In the genomic region with DNA sequence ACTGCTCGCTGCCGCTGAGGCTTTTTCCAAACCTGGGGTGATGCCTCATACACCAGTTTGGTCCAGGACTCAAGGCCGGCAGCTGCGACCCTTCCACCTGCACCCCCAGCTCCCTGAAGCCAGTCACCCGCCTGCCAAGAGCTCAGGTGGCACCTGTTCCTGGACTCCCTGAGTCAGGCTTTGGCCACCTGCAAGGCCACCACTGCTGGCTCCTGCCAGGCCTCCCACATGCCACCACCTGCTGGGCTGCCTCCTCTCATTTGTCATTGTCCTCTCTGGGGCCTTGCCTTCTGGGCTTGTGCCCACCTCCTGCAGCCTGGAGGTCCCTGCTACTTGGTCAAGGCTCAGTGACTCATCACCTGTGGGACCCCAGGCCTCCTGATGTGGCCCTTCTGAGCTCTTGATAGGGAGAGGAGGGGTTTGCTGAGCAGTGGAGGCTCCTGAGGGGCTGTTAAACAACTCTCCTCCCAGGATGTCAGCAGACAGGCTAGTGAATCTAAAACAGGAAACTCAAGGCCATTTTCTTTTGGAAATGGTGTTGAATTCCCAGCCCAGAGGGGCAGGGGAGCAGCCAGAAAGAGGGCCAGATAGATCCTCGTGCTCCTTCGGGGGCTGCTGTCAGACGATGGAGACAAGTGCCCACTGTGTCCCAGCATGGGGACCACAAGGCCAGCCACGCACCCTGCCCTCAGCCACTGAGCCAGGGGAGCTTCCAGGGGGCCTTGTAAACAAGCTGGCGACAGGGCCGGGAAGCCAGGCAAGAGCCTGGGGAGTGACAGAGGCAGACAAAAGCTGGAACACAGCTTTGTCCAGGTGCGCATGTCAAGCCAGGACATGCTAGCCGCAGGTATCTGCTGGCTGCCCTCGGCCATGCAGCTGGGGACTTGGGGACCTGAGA, we compare ENCODE assay signal across 31 cellular contexts.
A peak's percentile ranks its signal among the peaks of the same experiment; 100 is the strongest.
DNase-seq lines count a peak whose midpoint lies in the region; ATAC-seq, FAIRE-seq and TF ChIP-seq lines count a peak whose summit lies in the region.
"Had no signal": no experiment of that assay in that cellular context is flagged by ENCODE, and none has a peak within 500 bp of the region (broad histone marks: within the 10 kb centered on the region; RNA-seq: fewer than 3 reads in every experiment).

No MANE protein-coding gene starts in this region.

- intact Hi-C loops in upper lobe of right lung (cut with DNase I) (no loop called here), breast epithelium (cut with DNase I; ENCODE audit: low total_unique reads) (no loop called here)

- H3K9me3 Mint-ChIP-seq in activated naive CD8-positive, alpha-beta T cell treated with anti-CD3 and anti-CD28 coated beads, Interleukin-2, amount 50 U/mL, for 24 hours, result no peaks in the 10 kb centered on the region
- no peaks in the 10 kb centered on the region for H3K9me3 Mint-ChIP-seq in activated naive CD8-positive, alpha-beta T cell treated with anti-CD3 and anti-CD28 coated beads for 36 hours
- no peaks in the 10 kb centered on the region for H3K9me3 Mint-ChIP-seq in stimulated activated effector memory CD8-positive, alpha-beta T cell treated with anti-CD3 and anti-CD28 coated beads, Interleukin-12 subunit alpha, Interleukin-12 subunit beta, amount 100 ng/mL, for 72 hours
- H3K9me3 Mint-ChIP-seq: activated naive CD4-positive, alpha-beta T cell treated with anti-CD3 and anti-CD28 coated beads for 36 hours; effector memory CD8-positive, alpha-beta T cell; nephron; type B pancreatic cell had no signal

- H3K4me1 Mint-ChIP-seq in activated naive CD8-positive, alpha-beta T cell treated with anti-CD3 and anti-CD28 coated beads, Interleukin-2, amount 50 U/mL, for 24 hours, result no peaks in the 10 kb centered on the region
- H3K4me1 Mint-ChIP-seq in activated naive CD8-positive, alpha-beta T cell treated with anti-CD3 and anti-CD28 coated beads for 36 hours, result no peaks in the 10 kb centered on the region
- H3K4me1 Mint-ChIP-seq in stimulated activated effector memory CD8-positive, alpha-beta T cell treated with anti-CD3 and anti-CD28 coated beads, Interleukin-12 subunit alpha, Interleukin-12 subunit beta, amount 100 ng/mL, for 72 hours, result no peaks in the 10 kb centered on the region

- TF ChIP-seq CTCF in bronchial epithelial cell (IDR thresholded peaks at IDR 0.05; ENCODE audit: insufficient read depth, low read length, severe bottlenecking) (no peak), upper lobe of right lung (IDR thresholded peaks at IDR 0.05) (no peak), breast epithelium (IDR thresholded peaks at IDR 0.05) (no peak)

- no peaks in the 10 kb centered on the region for H3K4me1 ChIP-seq in upper lobe of right lung
- no peaks in the 10 kb centered on the region for H3K4me1 ChIP-seq in breast epithelium
- H3K4me1 ChIP-seq: BE2C, heart right ventricle, lower lobe of right lung, Peyer's patch, right atrium auricular region, SJCRH30, spleen had no signal

- H3K27ac ChIP-seq in upper lobe of right lung (no peak overlapping the region), breast epithelium (no peak overlapping the region)
- H3K27ac ChIP-seq: cardiac muscle cell, heart right ventricle, lower lobe of right lung, parathyroid adenoma, Peyer's patch, right atrium auricular region, SJCRH30, spleen had no signal

- no peaks in the 10 kb centered on the region for H3K36me3 Mint-ChIP-seq in activated naive CD8-positive, alpha-beta T cell treated with anti-CD3 and anti-CD28 coated beads, Interleukin-2, amount 50 U/mL, for 24 hours (ENCODE audit: low read depth)
- no peaks in the 10 kb centered on the region for H3K36me3 Mint-ChIP-seq in activated naive CD8-positive, alpha-beta T cell treated with anti-CD3 and anti-CD28 coated beads for 36 hours
- no peaks in the 10 kb centered on the region for H3K36me3 Mint-ChIP-seq in stimulated activated effector memory CD8-positive, alpha-beta T cell treated with anti-CD3 and anti-CD28 coated beads, Interleukin-12 subunit alpha, Interleukin-12 subunit beta, amount 100 ng/mL, for 72 hours
- H3K36me3 Mint-ChIP-seq: type B pancreatic cell had no signal

- H3K9me3 ChIP-seq in upper lobe of right lung, result no peaks in the 10 kb centered on the region
- H3K9me3 ChIP-seq in breast epithelium, result no peaks in the 10 kb centered on the region
- H3K9me3 ChIP-seq: BE2C, heart right ventricle, lower lobe of right lung, Peyer's patch, right atrium auricular region, SJCRH30, spleen had no signal

- ATAC-seq in activated naive CD8-positive, alpha-beta T cell treated with anti-CD3 and anti-CD28 coated beads, Interleukin-2, amount 50 U/mL, for 24 hours, result peak; percentile 9
- peak; percentile 4 for ATAC-seq in stimulated activated effector memory CD8-positive, alpha-beta T cell treated with anti-CD3 and anti-CD28 coated beads, Interleukin-12 subunit alpha, Interleukin-12 subunit beta, amount 100 ng/mL, for 72 hours
- ATAC-seq in upper lobe of right lung, result no peak
- ATAC-seq: effector memory CD8-positive, alpha-beta T cell; esophagus mucosa had no signal

- H3K27me3 ChIP-seq in bronchial epithelial cell (ENCODE audit: control insufficient read depth, insufficient read depth, low read length) (no peaks in the 10 kb centered on the region), upper lobe of right lung (no peaks in the 10 kb centered on the region), breast epithelium (no peaks in the 10 kb centered on the region)
- H3K27me3 ChIP-seq: BE2C, cardiac muscle cell, Peyer's patch, right atrium auricular region, SJCRH30 had no signal

- peaks cover 5% of the 10 kb centered on the region for H3K27me3 Mint-ChIP-seq in activated naive CD8-positive, alpha-beta T cell treated with anti-CD3 and anti-CD28 coated beads, Interleukin-2, amount 50 U/mL, for 24 hours
- no peaks in the 10 kb centered on the region for H3K27me3 Mint-ChIP-seq in activated naive CD8-positive, alpha-beta T cell treated with anti-CD3 and anti-CD28 coated beads for 36 hours
- H3K27me3 Mint-ChIP-seq: effector memory CD8-positive, alpha-beta T cell had no signal

- DNase-seq in activated naive CD8-positive, alpha-beta T cell treated with anti-CD3 and anti-CD28 coated beads, Interleukin-2, amount 50 U/mL, for 24 hours, result no peak
- no peak for DNase-seq in activated naive CD8-positive, alpha-beta T cell treated with anti-CD3 and anti-CD28 coated beads for 36 hours
- DNase-seq in NCI-H146 treated with DMSO at 0.1 percent for 48 hours (lab: John Stamatoyannopoulos, UW; ENCODE audit: unreplicated experiment), result peak; percentile 83
- no peak for DNase-seq in bronchial epithelial cell (ENCODE audit: low read depth)
- DNase-seq in stimulated activated effector memory CD8-positive, alpha-beta T cell treated with anti-CD3 and anti-CD28 coated beads, Interleukin-12 subunit alpha, Interleukin-12 subunit beta, amount 100 ng/mL, for 72 hours (ENCODE audit: low spot score in 2 of 2), result no peak
- no peak for DNase-seq in epidermal melanocyte (ENCODE audit: insufficient read length, low spot score)
- DNase-seq in upper lobe of right lung, result no peak
- no peak for DNase-seq in breast epithelium (ENCODE audit: low spot score in 2 of 2)
- DNase-seq: activated CD4-positive, alpha-beta T cell treated with anti-CD3 and anti-CD28 coated beads, Interleukin-2, amount 50 U/mL, for 48 hours; activated naive CD4-positive, alpha-beta T cell treated with anti-CD3 and anti-CD28 coated beads for 36 hours; amniotic stem cell; BE2C; cortex of kidney; effector memory CD8-positive, alpha-beta T cell; EL; foreskin melanocyte; heart right ventricle; lower lobe of right lung; NCI-H524 treated with DMSO at 0.1 percent for 48 hours; Peyer's patch; spleen; stimulated activated CD4-positive, alpha-beta T cell treated with anti-CD3 and anti-CD28 coated beads, Interleukin-2, amount 100 ng/mL, for 48 hours had no signal

- FAIRE-seq in bronchial epithelial cell (lab: Jason Lieb, UNC), result peak; percentile 7
- FAIRE-seq: GM12892, TTC549 had no signal

- H3K4me3 ChIP-seq in bronchial epithelial cell (ENCODE audit: low read depth, low read length), result no peak overlapping the region
- no peak overlapping the region for H3K4me3 ChIP-seq in upper lobe of right lung
- H3K4me3 ChIP-seq in breast epithelium, result no peak overlapping the region
- H3K4me3 ChIP-seq: cardiac muscle cell, heart right ventricle, lower lobe of right lung, Peyer's patch, right atrium auricular region, SJCRH30, spleen had no signal

- H3K36me3 ChIP-seq in bronchial epithelial cell (ENCODE audit: control insufficient read depth, insufficient read depth, low read length), result no peaks in the 10 kb centered on the region
- no peaks in the 10 kb centered on the region for H3K36me3 ChIP-seq in upper lobe of right lung
- no peaks in the 10 kb centered on the region for H3K36me3 ChIP-seq in breast epithelium
- H3K36me3 ChIP-seq: BE2C, cardiac muscle cell, heart right ventricle, lower lobe of right lung, Peyer's patch, right atrium auricular region, SJCRH30, spleen had no signal

- no peak overlapping the region for H3K27ac Mint-ChIP-seq in activated naive CD8-positive, alpha-beta T cell treated with anti-CD3 and anti-CD28 coated beads, Interleukin-2, amount 50 U/mL, for 24 hours
- no peak overlapping the region for H3K27ac Mint-ChIP-seq in activated naive CD8-positive, alpha-beta T cell treated with anti-CD3 and anti-CD28 coated beads for 36 hours
- no peak overlapping the region for H3K27ac Mint-ChIP-seq in stimulated activated effector memory CD8-positive, alpha-beta T cell treated with anti-CD3 and anti-CD28 coated beads, Interleukin-12 subunit alpha, Interleukin-12 subunit beta, amount 100 ng/mL, for 72 hours
- H3K27ac Mint-ChIP-seq: activated naive CD4-positive, alpha-beta T cell treated with anti-CD3 and anti-CD28 coated beads for 36 hours; effector memory CD8-positive, alpha-beta T cell; type B pancreatic cell had no signal

- H3K4me3 Mint-ChIP-seq in activated naive CD8-positive, alpha-beta T cell treated with anti-CD3 and anti-CD28 coated beads, Interleukin-2, amount 50 U/mL, for 24 hours, result no peak overlapping the region
- no peak overlapping the region for H3K4me3 Mint-ChIP-seq in activated naive CD8-positive, alpha-beta T cell treated with anti-CD3 and anti-CD28 coated beads for 36 hours
- no peak overlapping the region for H3K4me3 Mint-ChIP-seq in stimulated activated effector memory CD8-positive, alpha-beta T cell treated with anti-CD3 and anti-CD28 coated beads, Interleukin-12 subunit alpha, Interleukin-12 subunit beta, amount 100 ng/mL, for 72 hours
- H3K4me3 Mint-ChIP-seq: activated naive CD4-positive, alpha-beta T cell treated with anti-CD3 and anti-CD28 coated beads for 36 hours; effector memory CD8-positive, alpha-beta T cell; nephron; type B pancreatic cell had no signal

- TF ChIP-seq POLR2A in breast epithelium (IDR thresholded peaks at IDR 0.05), result no peak
